ENCODE assay signal across 24 cellular contexts in the genomic region with DNA sequence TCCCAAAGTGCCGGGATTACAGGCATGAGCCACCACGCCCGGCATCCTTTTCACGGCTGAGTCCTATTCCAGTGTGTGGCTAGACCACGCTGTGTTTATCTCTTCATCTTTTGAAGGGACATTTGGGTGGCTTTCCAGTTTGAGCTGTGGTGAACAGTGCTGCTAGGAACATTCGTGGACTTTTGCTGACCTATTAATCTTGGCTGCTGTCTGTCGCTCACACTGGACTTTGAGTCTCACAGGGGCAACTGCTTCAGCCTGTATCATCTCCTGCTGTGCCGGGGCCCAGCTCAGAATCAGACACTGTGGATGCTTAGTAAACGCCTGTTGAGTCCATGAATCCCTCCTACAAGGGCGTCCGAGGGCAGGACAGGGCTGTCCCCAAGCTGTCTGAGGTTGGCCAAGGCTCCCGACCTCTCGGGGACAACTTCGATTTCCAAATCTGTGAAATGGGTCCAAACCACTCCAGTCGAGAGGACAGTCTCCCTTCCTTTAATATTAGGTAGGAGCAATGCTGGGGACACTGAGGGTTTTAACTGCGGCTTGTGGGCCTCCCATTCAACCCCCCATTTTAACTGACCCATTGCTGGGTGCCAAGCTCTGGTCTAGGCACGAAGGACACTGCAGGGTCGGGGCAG. TPM values are rescaled to one million over a fixed set of nuclear protein-coding genes. Genes with fewer than 3 reads are reported as not detected.
DNase-seq lines count a peak whose midpoint lies in the region; ATAC-seq, FAIRE-seq and TF ChIP-seq lines count a peak whose summit lies in the region.
"Had no signal": no experiment of that assay in that cellular context is flagged by ENCODE, and none has a peak within 500 bp of the region (broad histone marks: within the 10 kb centered on the region; RNA-seq: fewer than 3 reads in every experiment).

No MANE protein-coding gene starts in this region.

- H3K27ac ChIP-seq in BLaER1 treated with 17β-estradiol and CSF1 and Interleukin-3, amounts not matched to agents 10 nM and 100 nM, result peak overlapping the region in 9 of 11 experiments; percentile 2 to 87 (median 46); a peak in 12 of 22 replicates
- H3K27ac ChIP-seq in angular gyrus (ENCODE audit: low read depth, low read length), result peak overlapping the region; percentile 35
- peak overlapping the region; percentile 67 for H3K27ac ChIP-seq in lower lobe of right lung
- peak overlapping the region; percentile 31 for H3K27ac ChIP-seq in substantia nigra (ENCODE audit: low read depth, low read length, poor library complexity, severe bottlenecking)
- no peak overlapping the region for H3K27ac ChIP-seq in pancreas
- H3K27ac ChIP-seq in small intestine (ENCODE audit: low read depth in 1 of 2, low read length in 1 of 2), result peak overlapping the region in 1 of 2 donors; percentile 58
- H3K27ac ChIP-seq: HL-60, parathyroid adenoma, SJCRH30 had no signal

- FAIRE-seq in pancreas (lab: Jason Lieb, UNC) (no peak), small intestine (lab: Jason Lieb, UNC) (no peak)
- FAIRE-seq: GM12892, keratinocyte had no signal

- intact Hi-C loops in lower lobe of right lung (cut with DNase I), result no loop called here
- intact Hi-C loops in pancreas (cut with DNase I), result no loop called here

- H3K4me2 ChIP-seq in BLaER1 treated with 17β-estradiol and CSF1 and Interleukin-3, amounts not matched to agents 10 nM and 100 nM, result peak overlapping the region in 9 of 11 experiments; percentile 79 to 94 (median 86); a peak in 10 of 22 replicates
- H3K4me2 ChIP-seq: smooth muscle cell had no signal

- no peak overlapping the region for H3K4me3 ChIP-seq in BLaER1 treated with 17β-estradiol and CSF1 and Interleukin-3, amounts not matched to agents 10 nM and 100 nM
- H3K4me3 ChIP-seq in lower lobe of right lung (no peak overlapping the region), pancreas (no peak overlapping the region), small intestine (ENCODE audit: low read depth in 1 of 2, low read length in 2 of 2) (no peak overlapping the region)
- H3K4me3 ChIP-seq: SJCRH30, smooth muscle cell had no signal

- peak overlapping the region in 6 of 11 experiments; percentile 0 to 70 (median 20); a peak in 7 of 22 replicates for H3K9ac ChIP-seq in BLaER1 treated with 17β-estradiol and CSF1 and Interleukin-3, amounts not matched to agents 10 nM and 100 nM
- H3K9ac ChIP-seq: parathyroid adenoma had no signal

- peaks cover 63 to 85% (median 79%) of the 10 kb centered on the region in 10 experiments for H3K4me1 ChIP-seq in BLaER1 treated with 17β-estradiol and CSF1 and Interleukin-3, amounts not matched to agents 10 nM and 100 nM
- H3K4me1 ChIP-seq in lower lobe of right lung (peaks cover 52% of the 10 kb centered on the region), pancreas (peaks cover 0 to 4% (median 0%) of the 10 kb centered on the region in 3 donors), small intestine (ENCODE audit: control insufficient read depth in 2 of 2, insufficient read depth in 1 of 2, low read depth in 1 of 2, low read length in 1 of 2) (peaks cover 2 to 3% of the 10 kb centered on the region in 2 donors)
- H3K4me1 ChIP-seq: parathyroid adenoma, SJCRH30 had no signal

- peaks cover 46 to 59% (median 53%) of the 10 kb centered on the region in 11 experiments for H3K36me3 ChIP-seq in BLaER1 treated with 17β-estradiol and CSF1 and Interleukin-3, amounts not matched to agents 10 nM and 100 nM
- H3K36me3 ChIP-seq in lower lobe of right lung, result peaks cover 41% of the 10 kb centered on the region
- peaks cover 0 to 49% (median 16%) of the 10 kb centered on the region in 3 donors for H3K36me3 ChIP-seq in pancreas
- peaks cover 0 to 2% of the 10 kb centered on the region in 2 donors for H3K36me3 ChIP-seq in small intestine (ENCODE audit: control insufficient read depth in 2 of 2, insufficient read depth in 2 of 2, low read length in 2 of 2)

- DNase-seq in lower lobe of right lung, result no peak
- no peak for DNase-seq in substantia nigra (lab: John Stamatoyannopoulos, UW)
- no peak for DNase-seq in NCI-H82 (lab: John Stamatoyannopoulos, UW)
- DNase-seq in GM10266 (ENCODE audit: extremely low spot score), result no peak
- no peak for DNase-seq in pancreas
- DNase-seq in small intestine, result no peak
- DNase-seq: activated CD4-positive, alpha-beta T cell treated with anti-CD3 and anti-CD28 coated beads for 48 hours; activated naive CD8-positive, alpha-beta T cell treated with anti-CD3 and anti-CD28 coated beads, Interleukin-2, amount 10 ng/mL, durations not matched to agents 7 days and 5 days; DMS79; mesendoderm; naive thymus-derived CD8-positive, alpha-beta T cell; NCI-H1930; NCI-H2227 treated with DMSO at 0.1 percent for 48 hours; SJCRH30; stimulated activated CD4-positive, alpha-beta T cell treated with anti-CD3 and anti-CD28 coated beads, Interleukin-4, amount 100 ng/mL, for 24 hours had no signal

- H4K20me1 ChIP-seq in BLaER1 treated with 17β-estradiol and CSF1 and Interleukin-3, amounts not matched to agents 10 nM and 100 nM, result peaks cover 0 to 29% (median 0%) of the 10 kb centered on the region in 11 experiments; a peak in 3 of 22 replicates

- peaks cover 0 to 10% (median 4%) of the 10 kb centered on the region in 11 experiments; a peak in 7 of 22 replicates for H3K9me3 ChIP-seq in BLaER1 treated with 17β-estradiol and CSF1 and Interleukin-3, amounts not matched to agents 10 nM and 100 nM (replicated peaks in 1 of 11)
- H3K9me3 ChIP-seq in lower lobe of right lung (no peaks in the 10 kb centered on the region), pancreas (no peaks in the 10 kb centered on the region), small intestine (ENCODE audit: control insufficient read depth, low read depth) (no peaks in the 10 kb centered on the region)
- H3K9me3 ChIP-seq: SJCRH30 had no signal

- H3K27me3 ChIP-seq in BLaER1 treated with 17β-estradiol and CSF1 and Interleukin-3, amounts not matched to agents 10 nM and 100 nM, result no peaks in the 10 kb centered on the region
- H3K27me3 ChIP-seq in lower lobe of right lung (ENCODE audit: low read depth) (no peaks in the 10 kb centered on the region), pancreas (no peaks in the 10 kb centered on the region), small intestine (ENCODE audit: control insufficient read depth in 2 of 2, insufficient read depth in 2 of 2, low read length in 2 of 2) (no peaks in the 10 kb centered on the region)
- H3K27me3 ChIP-seq: SJCRH30 had no signal

- 88 to 91% methylated on average over 18 of the region's 18 CpGs for WGBS in pancreas, 2 donors
- 88 to 89% (median 88%) methylated on average over 18 of the region's 18 CpGs for WGBS in small intestine, 3 donors

- no peak for TF ChIP-seq CTCF in lower lobe of right lung (IDR thresholded peaks at IDR 0.05)
- no peak for TF ChIP-seq CTCF in GM10266 (IDR thresholded peaks at IDR 0.05; ENCODE audit: control insufficient read depth, insufficient read depth, low read depth, missing control alignments)
- TF ChIP-seq CTCF in pancreas (IDR thresholded peaks at IDR 0.05), result no peak

- no peak for ATAC-seq in lower lobe of right lung
- ATAC-seq in pancreas, result no peak
- ATAC-seq: naive thymus-derived CD8-positive, alpha-beta T cell had no signal

RNA-seq across cellular contexts. Expression of gene SMIM24, which starts 48.4 kb away (rescaled TPM):
- not detected for total RNA-seq in lower lobe of right lung
- 1 to 10 TPM; 1.2 to 6.8 (median 3.1) TPM for total RNA-seq in pancreas
- 100 to 1,000 TPM in 1 of 2 donors, 10 to 100 TPM in 1; 16.2 to 143 TPM for polyA plus RNA-seq in pancreas
- 1,000 to 10,000 TPM in 2 of 3 donors, 100 to 1,000 TPM in 1; 270 to 1,947 (median 1,892) TPM for polyA plus RNA-seq in small intestine
- total RNA-seq: fibroblast of villous mesenchyme; naive thymus-derived CD8-positive, alpha-beta T cell; SJCRH30; T-helper 1 cell treated with Interleukin-12 subunit alpha and Interleukin-12 subunit beta and Interleukin-4 antibody, amounts not matched to agents 30 ng/mL and 1 ng/mL, for 36 hours had no signal
- polyA plus RNA-seq: keratinocyte, smooth muscle cell had no signal

RNA-seq across cellular contexts. Expression of gene SMIM44, which starts 51.4 kb away (rescaled TPM):
- total RNA-seq in lower lobe of right lung (not detected), pancreas (not detected)
- polyA plus RNA-seq in pancreas (under 1 TPM in 1 of 2 donors, not detected in 1; 0.92 TPM), small intestine (under 1 TPM in 1 of 3 donors, not detected in 2; 0.63 TPM)
- total RNA-seq: activated naive CD8-positive, alpha-beta T cell treated with anti-CD3 and anti-CD28 coated beads, Interleukin-2, amount 10 ng/mL, durations not matched to agents 7 days and 5 days; fibroblast of villous mesenchyme; naive thymus-derived CD8-positive, alpha-beta T cell; SJCRH30; smooth muscle cell; T-helper 1 cell treated with Interleukin-12 subunit alpha and Interleukin-12 subunit beta and Interleukin-4 antibody, amounts not matched to agents 30 ng/mL and 1 ng/mL, for 36 hours had no signal
- polyA plus RNA-seq: keratinocyte; naive thymus-derived CD8-positive, alpha-beta T cell; smooth muscle cell had no signal

Comparison
In these comparisons a context has a peak if more than half of its experiments do, and no peak if none do; other contexts are left out.
1. H3K27ac ChIP-seq: peak in BLaER1 treated with 17β-estradiol and CSF1 and Interleukin-3, amounts not matched to agents 10 nM and 100 nM (9 of 11), angular gyrus (single experiment), lower lobe of right lung (single experiment) and substantia nigra (single experiment); none in pancreas (0 of 4).